In genomic region chr17:4367177-4367576, GRCh38 we compare ENCODE assay signal across 8 cellular contexts. TPM values are rescaled to one million over a fixed set of nuclear protein-coding genes. Genes with fewer than 3 reads are reported as not detected.
DNase-seq lines count a peak whose midpoint lies in the region; ATAC-seq and TF ChIP-seq lines count a peak whose summit lies in the region.
"Not testable (repeated sequence)": the region's sequence is repeated elsewhere in the genome, so short reads cannot be mapped to it uniquely, and the experiment has no call there.

No MANE protein-coding gene starts in this region.

- TF ChIP-seq CTCF in CD4-positive, alpha-beta T cell (IDR thresholded peaks at IDR 0.05); WERI-Rb-1 (IDR thresholded peaks at IDR 0.05; ENCODE audit: low read depth, low read length); adrenal gland (IDR thresholded peaks at IDR 0.05); epithelial cell of proximal tubule (conservative IDR thresholded peaks at IDR 0.05; ENCODE audit: low read depth, low read length); ovary (IDR thresholded peaks at IDR 0.05); testis (IDR thresholded peaks at IDR 0.05): not testable (repeated sequence)
- TF ChIP-seq CTCF in LNCAP (IDR thresholded peaks at IDR 0.05) = 0 out of 2 replicates have a peak, but pooled peaks have one; percentile 1

- H3K9me3 Mint-ChIP-seq in CD4-positive, alpha-beta T cell = not testable (repeated sequence)

- H2BK120ac ChIP-seq in mesenchymal stem cell (ENCODE audit: low read depth, low read length) = not testable (repeated sequence)

- H3K4me1 Mint-ChIP-seq in CD4-positive, alpha-beta T cell (ENCODE audit: low read depth) = peaks cover 27% of the 10 kb centered on the region

- H2BK5ac ChIP-seq in mesenchymal stem cell (ENCODE audit: low read depth, low read length, poor library complexity, severe bottlenecking) = not testable (repeated sequence)

- TF ChIP-seq POLR2A in adrenal gland (IDR thresholded peaks at IDR 0.05); ovary (IDR thresholded peaks at IDR 0.05); testis (IDR thresholded peaks at IDR 0.05): not testable (repeated sequence)

- H3K36me3 Mint-ChIP-seq in CD4-positive, alpha-beta T cell (ENCODE audit: low read depth) = peaks cover 11% of the 10 kb centered on the region

- not testable (repeated sequence) for DNase-seq in CD4-positive, alpha-beta T cell; WERI-Rb-1; epithelial cell of proximal tubule (ENCODE audit: low read depth); mesenchymal stem cell; testis
- DNase-seq in adrenal gland (peak in 4 of 7 donors; percentile 23 to 60 (median 30)), ovary (peak in 4 of 5 donors; percentile 27 to 47 (median 40))

- H2BK12ac ChIP-seq in mesenchymal stem cell (ENCODE audit: low read length in 2 of 2) = not testable (repeated sequence)

- H3K4me3 Mint-ChIP-seq in CD4-positive, alpha-beta T cell = peak overlapping the region; percentile 90

- not testable (repeated sequence) for H3K4ac ChIP-seq in mesenchymal stem cell (ENCODE audit: low read depth in 1 of 2, low read length in 2 of 2)

- H2AK5ac ChIP-seq in mesenchymal stem cell (ENCODE audit: low read length, severe bottlenecking) = not testable (repeated sequence)

- not testable (repeated sequence) for H3K4me2 ChIP-seq in mesenchymal stem cell (ENCODE audit: low read length, poor library complexity, severe bottlenecking)

- peak overlapping the region; percentile 91 for H3K27ac ChIP-seq in CD4-positive, alpha-beta T cell (ENCODE audit: low read depth, low read length)
- H3K27ac ChIP-seq in WERI-Rb-1 = peak overlapping the region; percentile 2
- H3K27ac ChIP-seq in adrenal gland = peak overlapping the region in 3 of 5 donors; percentile 92 to 99 (median 94)
- not testable (repeated sequence) for H3K27ac ChIP-seq in mesenchymal stem cell (ENCODE audit: low read length, poor library complexity, severe bottlenecking)
- peak overlapping the region; percentile 83 to 91 for H3K27ac ChIP-seq in ovary
- H3K27ac ChIP-seq in testis = peak overlapping the region in 1 of 2 donors; percentile 97

- peak overlapping the region; percentile 93 for H3K9ac ChIP-seq in mesenchymal stem cell (ENCODE audit: low read length)

- H3K79me1 ChIP-seq in mesenchymal stem cell (replicated peaks; ENCODE audit: low read length, poor library complexity, severe bottlenecking) = not testable (repeated sequence)

- peak overlapping the region; percentile 30 for H3K4me3 ChIP-seq in WERI-Rb-1 (ENCODE audit: low read depth, low read length)
- H3K4me3 ChIP-seq in adrenal gland = not testable (repeated sequence)
- peak overlapping the region; percentile 95 for H3K4me3 ChIP-seq in epithelial cell of proximal tubule (ENCODE audit: low read depth, low read length)
- H3K4me3 ChIP-seq in mesenchymal stem cell (ENCODE audit: insufficient read depth in 1 of 2, low read depth in 1 of 2, low read length in 2 of 2) = peak overlapping the region in 1 of 2 experiments; percentile 71
- H3K4me3 ChIP-seq in ovary = peak overlapping the region; percentile 93
- H3K4me3 ChIP-seq in testis = peak overlapping the region; percentile 97 to 99

- not testable (repeated sequence) for H2BK15ac ChIP-seq in mesenchymal stem cell (ENCODE audit: low read depth, poor library complexity, severe bottlenecking)

- H3K27me3 Mint-ChIP-seq in CD4-positive, alpha-beta T cell = not testable (repeated sequence)

- TF ChIP-seq EP300 in ovary (IDR thresholded peaks at IDR 0.05) = not testable (repeated sequence)

- peaks cover 15% of the 10 kb centered on the region for H3K36me3 ChIP-seq in WERI-Rb-1
- not testable (repeated sequence) for H3K36me3 ChIP-seq in adrenal gland (replicated peaks in 1 of 2); mesenchymal stem cell (ENCODE audit: control insufficient read depth in 1 of 2, insufficient read depth in 2 of 2, low read depth in 1 of 2, low read length in 2 of 2); ovary; testis (ENCODE audit: low read depth, missing control alignments)

- H3K14ac ChIP-seq in mesenchymal stem cell (ENCODE audit: low read length in 2 of 2) = not testable (repeated sequence)

- not testable (repeated sequence) for H3K23ac ChIP-seq in mesenchymal stem cell (ENCODE audit: low read length in 2 of 2)

- peak overlapping the region; percentile 69 for H4K8ac ChIP-seq in mesenchymal stem cell (ENCODE audit: low read length)

- H3K27ac Mint-ChIP-seq in CD4-positive, alpha-beta T cell = peak overlapping the region; percentile 89

- 95 to 98% (median 96%) methylated on average over 10 of the region's 10 CpGs for WGBS in adrenal gland, 4 donors
- 98% methylated on average over 10 of the region's 10 CpGs for WGBS in mesenchymal stem cell
- WGBS in ovary, 3 donors = 93 to 99% (median 96%) methylated on average over 10 of the region's 10 CpGs
- WGBS in testis, 2 donors = 67 to 68% methylated on average over 10 of the region's 10 CpGs

- CTCF ChIA-PET in CD4-positive, alpha-beta T cell (lab: Charles Lee) = not testable (repeated sequence)

- H4K91ac ChIP-seq in mesenchymal stem cell (ENCODE audit: low read length) = not testable (repeated sequence)

- H3K9me3 ChIP-seq in CD4-positive, alpha-beta T cell (ENCODE audit: control insufficient read depth, low read length); WERI-Rb-1 (ENCODE audit: severe bottlenecking); adrenal gland (replicated peaks in 1 of 3); mesenchymal stem cell (ENCODE audit: control insufficient read depth, low read length); ovary; testis: not testable (repeated sequence)

- H3K27me3 ChIP-seq in CD4-positive, alpha-beta T cell (ENCODE audit: control insufficient read depth, insufficient read depth, low read length); WERI-Rb-1 (ENCODE audit: insufficient read depth, low read depth, severe bottlenecking); adrenal gland; mesenchymal stem cell (ENCODE audit: control insufficient read depth in 1 of 2, insufficient read depth in 1 of 2, low read length in 2 of 2); ovary; testis: not testable (repeated sequence)

- POLR2A ChIA-PET in CD4-positive, alpha-beta T cell (lab: Charles Lee) = interaction anchor here (1.3 to 3.0 kb wide), 3 partner anchors 223 to 573 kb away, joined by 4 to 57 read pairs (median 4); partner anchors contain the start of genes CYB5D2, PELP1, RNF167 and SLC25A11

- H3K4me1 ChIP-seq in adrenal gland (replicated peaks in 1 of 2) (peaks cover 8 to 15% of the 10 kb centered on the region in 2 donors), mesenchymal stem cell (ENCODE audit: control insufficient read depth, insufficient read depth, low read depth, low read length) (peaks cover 12% of the 10 kb centered on the region), testis (peaks cover 12% of the 10 kb centered on the region)
- H3K4me1 ChIP-seq in ovary (ENCODE audit: insufficient read depth) = not testable (repeated sequence)

- H3K18ac ChIP-seq in mesenchymal stem cell (ENCODE audit: low read depth in 1 of 2, low read length in 2 of 2) = peak overlapping the region in 1 of 2 experiments; percentile 4

- not testable (repeated sequence) for ATAC-seq in CD4-positive, alpha-beta T cell (ENCODE audit: poor library complexity)

- intact Hi-C loops in CD4-positive, alpha-beta T cell (cut with DNase I, micrococcal nuclease) = loop anchor here (2.0 to 10.0 kb wide), 7 partner anchors 35 to 598 kb away; partner anchors contain the start of genes ANKFY1 (in 2 of the 2), CYB5D2 (in 1 of the 2), NCBP3 (in 1 of the 2) and SPAG7 (in 1 of the 2)
- intact Hi-C loops in adrenal gland (cut with DNase I) = loop anchor here in 1 of 2 donors (10.0 kb wide), 1 partner anchor 62 kb away; no protein-coding TSS in a partner anchor
- intact Hi-C loops in ovary (cut with DNase I) = loop anchor here in 1 of 4 donors (10.0 kb wide), 1 partner anchor 52 kb away; no protein-coding TSS in a partner anchor
- intact Hi-C loops in testis (cut with DNase I; ENCODE audit: low total_unique reads) = not testable (repeated sequence)

- not testable (repeated sequence) for H2AFZ ChIP-seq in mesenchymal stem cell (ENCODE audit: low read depth, low read length)

RNA-seq across cellular contexts. Expression of gene UBE2G1, which starts 0.7 kb away (rescaled TPM):
- total RNA-seq in CD4-positive, alpha-beta T cell = 10 to 100 TPM; 58.5 to 58.8 TPM
- total RNA-seq in adrenal gland (10 to 100 TPM; 40.6 to 63.6 (median 56.2) TPM), epithelial cell of proximal tubule (65.4 and 68.1 TPM in 2 replicates), ovary (10 to 100 TPM; 30.5 to 46.1 (median 36.5) TPM), testis (10 to 100 TPM; 60.7 to 66.1 TPM)
- polyA plus RNA-seq in adrenal gland (10 to 100 TPM in 1 of 3 donors, 1 to 10 TPM in 2; 7.6 to 49.8 (median 8.1) TPM), ovary (10 to 100 TPM; 12.4 to 50.7 TPM), testis (ENCODE audit: insufficient read depth, low read depth, low replicate concordance) (50.1 TPM)
- 63.6 TPM for polyA plus RNA-seq in mesenchymal stem cell (2013, experiment 1 of 2)
- polyA plus RNA-seq in mesenchymal stem cell (2013, experiment 2 of 2) = 69.4 TPM
